In genomic region chr10:944034-944831, GRCh38 we compare ENCODE assay signal across 8 cellular contexts. TPM values are rescaled to one million over a fixed set of nuclear protein-coding genes. Genes with fewer than 3 reads are reported as not detected.
DNase-seq lines count a peak whose midpoint lies in the region; ATAC-seq, FAIRE-seq and TF ChIP-seq lines count a peak whose summit lies in the region.

No MANE protein-coding gene starts in this region.

- H3K27me3 Mint-ChIP-seq in mesothelial cell of epicardium (ENCODE audit: low read depth), result no peaks in the 10 kb centered on the region

- H3K4me3 Mint-ChIP-seq in mesothelial cell of epicardium, result no peak overlapping the region

- ATAC-seq in HG03469 (IDR thresholded peaks at IDR 0.05; ENCODE audit: unreplicated experiment) (peak; percentile 20), Right ventricle myocardium superior (ENCODE audit: poor library complexity) (peak; percentile 76)

- no peaks in the 10 kb centered on the region for H3K36me3 Mint-ChIP-seq in mesothelial cell of epicardium

- intact Hi-C loops in Right ventricle myocardium superior (cut with DNase I), result no loop called here

- no peaks in the 10 kb centered on the region for H3K4me1 Mint-ChIP-seq in mesothelial cell of epicardium

- DNase-seq in GM18507 (ENCODE audit: extremely low spot score, insufficient read length, low read depth), result no peak
- DNase-seq in activated T-cell treated with anti-CD3 and anti-CD28 coated beads for 48 hours (ENCODE audit: low read depth), result peak; percentile 20
- peak; percentile 84 for DNase-seq in Right ventricle myocardium superior
- peak; percentile 16 for DNase-seq in stimulated activated CD4-positive, alpha-beta T cell treated with anti-CD3 and anti-CD28 coated beads, Interleukin-4, amount 100 ng/mL, for 24 hours
- no peak for DNase-seq in mesothelial cell of epicardium (ENCODE audit: low spot score in 2 of 2, unreplicated experiment in 2 of 2)
- no peak for DNase-seq in RKO (ENCODE audit: low spot score)
- no peak for DNase-seq in putamen (ENCODE audit: low spot score)

- no peak for TF ChIP-seq CTCF in mesothelial cell of epicardium (IDR thresholded peaks at IDR 0.05; ENCODE audit: unreplicated experiment)

- no peaks in the 10 kb centered on the region for H3K9me3 Mint-ChIP-seq in mesothelial cell of epicardium

- peak; percentile 56 for FAIRE-seq in GM18507 (lab: Jason Lieb, UNC)

- H3K27ac Mint-ChIP-seq in mesothelial cell of epicardium, result no peak overlapping the region

RNA-seq across cellular contexts. Expression of gene LARP4B, which starts 12.7 kb away (rescaled TPM):
- total RNA-seq in Right ventricle myocardium superior (59.9 TPM), mesothelial cell of epicardium (90.2 to 95.9 TPM (median 94.8 TPM) in 3 replicates)

RNA-seq across cellular contexts. Expression of gene GTPBP4, which starts 44.0 kb away (rescaled TPM):
- total RNA-seq in Right ventricle myocardium superior, result 24.7 TPM
- total RNA-seq in mesothelial cell of epicardium, result 66.3 to 68.5 TPM (median 67.5 TPM) in 3 replicates

Comparison
In these comparisons a context has a peak if more than half of its experiments do, and no peak if none do; other contexts are left out.
1. DNase-seq: peak in activated T-cell treated with anti-CD3 and anti-CD28 coated beads for 48 hours (single experiment), Right ventricle myocardium superior (single experiment) and stimulated activated CD4-positive, alpha-beta T cell treated with anti-CD3 and anti-CD28 coated beads, Interleukin-4, amount 100 ng/mL, for 24 hours (single experiment); none in GM18507 (single experiment), mesothelial cell of epicardium (0 of 2), RKO (single experiment) and putamen (single experiment).